Comparison of ENCODE assay signal across 8 cellular contexts in the genomic region with DNA sequence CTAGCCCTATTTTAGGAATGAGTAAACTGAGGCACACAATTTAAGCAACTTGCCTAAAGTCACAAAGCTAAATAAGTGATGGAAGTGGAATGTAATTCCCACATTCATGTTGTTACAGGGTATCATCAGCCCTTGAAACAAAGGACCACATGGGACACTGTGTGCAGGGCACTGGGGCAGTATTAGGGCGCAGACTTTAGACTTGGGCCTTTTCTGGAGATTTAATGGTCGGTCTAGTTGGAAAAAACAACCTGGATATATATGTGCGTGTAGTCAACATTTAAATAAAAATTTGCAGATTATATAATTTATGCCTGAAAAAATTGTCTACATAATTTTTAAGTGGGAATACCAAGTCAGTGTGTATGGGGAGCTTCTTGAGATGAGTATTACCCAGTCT. TPM values are rescaled to one million over a fixed set of nuclear protein-coding genes. Genes with fewer than 3 reads are reported as not detected.
DNase-seq lines count a peak whose midpoint lies in the region; ATAC-seq, FAIRE-seq and TF ChIP-seq lines count a peak whose summit lies in the region.

No MANE protein-coding gene starts in this region.

- no peak for ATAC-seq in stimulated activated naive CD8-positive, alpha-beta T cell treated with anti-CD3 and anti-CD28 coated beads, Interleukin-15, Interleukin-2, amounts not matched to agents 100 U/mL and 50 U/mL, for 24 hours

- peak overlapping the region; percentile 80 for H3K27ac ChIP-seq in astrocyte (ENCODE audit: low read depth, low read length)
- peak overlapping the region; percentile 25 for H3K27ac ChIP-seq in mesenchymal stem cell (ENCODE audit: low read length, poor library complexity, severe bottlenecking)

- H3K27me3 Mint-ChIP-seq in stimulated activated naive CD8-positive, alpha-beta T cell treated with anti-CD3 and anti-CD28 coated beads, Interleukin-15, Interleukin-2, amounts not matched to agents 100 ng/mL and 50 ng/mL, for 24 hours, result no peaks in the 10 kb centered on the region
- H3K27me3 Mint-ChIP-seq in astrocyte (ENCODE audit: low read depth, unreplicated experiment), result no peaks in the 10 kb centered on the region

- H3K27ac Mint-ChIP-seq in stimulated activated naive CD8-positive, alpha-beta T cell treated with anti-CD3 and anti-CD28 coated beads, Interleukin-15, Interleukin-2, amounts not matched to agents 100 ng/mL and 50 ng/mL, for 24 hours, result peak overlapping the region; percentile 88
- peak overlapping the region; percentile 98 for H3K27ac Mint-ChIP-seq in astrocyte (ENCODE audit: unreplicated experiment)

- H2AFZ ChIP-seq in astrocyte (ENCODE audit: low read depth, low read length), result no peak overlapping the region
- H2AFZ ChIP-seq in mesenchymal stem cell (ENCODE audit: low read depth, low read length), result no peak overlapping the region

- peaks cover 67% of the 10 kb centered on the region for H3K79me2 ChIP-seq in astrocyte (ENCODE audit: insufficient read depth, low read length)

- WGBS in mesenchymal stem cell, result no CpG with 5 or more reads among the region's 3 CpGs

- H3K4ac ChIP-seq in mesenchymal stem cell (ENCODE audit: low read depth in 1 of 2, low read length in 2 of 2), result no peak overlapping the region

- H2BK12ac ChIP-seq in mesenchymal stem cell (ENCODE audit: low read length in 2 of 2), result no peak overlapping the region

- H3K4me2 ChIP-seq in astrocyte (ENCODE audit: low read length) (peak overlapping the region; percentile 100), mesenchymal stem cell (ENCODE audit: low read length, poor library complexity, severe bottlenecking) (peak overlapping the region; percentile 91)

- no peak overlapping the region for H3K18ac ChIP-seq in mesenchymal stem cell (ENCODE audit: low read depth in 1 of 2, low read length in 2 of 2)

- H2BK120ac ChIP-seq in mesenchymal stem cell (ENCODE audit: low read depth, low read length), result no peak overlapping the region

- H4K8ac ChIP-seq in mesenchymal stem cell (ENCODE audit: low read length), result no peak overlapping the region

- no peak for FAIRE-seq in astrocyte (lab: Jason Lieb, UNC)

- no peak overlapping the region for H2BK15ac ChIP-seq in mesenchymal stem cell (ENCODE audit: low read depth, poor library complexity, severe bottlenecking)

- TF ChIP-seq CTCF in astrocyte (IDR thresholded peaks at IDR 0.05; ENCODE audit: insufficient read depth, low read depth, low read length), result no peak

- no peaks in the 10 kb centered on the region for H3K79me1 ChIP-seq in mesenchymal stem cell (replicated peaks; ENCODE audit: low read length, poor library complexity, severe bottlenecking)

- H3K4me1 ChIP-seq in astrocyte (ENCODE audit: insufficient read depth, low read length) (no peaks in the 10 kb centered on the region), mesenchymal stem cell (ENCODE audit: control insufficient read depth, insufficient read depth, low read depth, low read length) (peaks cover 2% of the 10 kb centered on the region)

- H4K20me1 ChIP-seq in astrocyte (ENCODE audit: insufficient read depth, low read length), result peaks cover 51% of the 10 kb centered on the region

- peak overlapping the region; percentile 91 for H3K9ac ChIP-seq in astrocyte (ENCODE audit: low read length)
- H3K9ac ChIP-seq in mesenchymal stem cell (ENCODE audit: low read length), result peak overlapping the region; percentile 89

- no peak overlapping the region for H4K91ac ChIP-seq in mesenchymal stem cell (ENCODE audit: low read length)

- peaks cover 30% of the 10 kb centered on the region for H3K36me3 Mint-ChIP-seq in stimulated activated naive CD8-positive, alpha-beta T cell treated with anti-CD3 and anti-CD28 coated beads, Interleukin-15, Interleukin-2, amounts not matched to agents 100 ng/mL and 50 ng/mL, for 24 hours (ENCODE audit: low read depth)
- H3K36me3 Mint-ChIP-seq in astrocyte (ENCODE audit: low read depth, unreplicated experiment), result peaks cover 13% of the 10 kb centered on the region

- peak overlapping the region; percentile 79 for H3K4me3 ChIP-seq in astrocyte (ENCODE audit: insufficient read depth, low read depth, low read length)
- peak overlapping the region in 1 of 2 experiments; percentile 98 for H3K4me3 ChIP-seq in mesenchymal stem cell (ENCODE audit: insufficient read depth in 1 of 2, low read depth in 1 of 2, low read length in 2 of 2)

- H3K36me3 ChIP-seq in astrocyte (ENCODE audit: insufficient read depth, low read length) (no peaks in the 10 kb centered on the region), mesenchymal stem cell (ENCODE audit: control insufficient read depth in 1 of 2, insufficient read depth in 2 of 2, low read depth in 1 of 2, low read length in 2 of 2) (no peaks in the 10 kb centered on the region)

- H3K14ac ChIP-seq in mesenchymal stem cell (ENCODE audit: low read length in 2 of 2), result no peak overlapping the region

- DNase-seq in stimulated activated naive CD8-positive, alpha-beta T cell treated with anti-CD3 and anti-CD28 coated beads, Interleukin-15, Interleukin-2, amounts not matched to agents 100 U/mL and 50 U/mL, for 24 hours, result no peak
- no peak for DNase-seq in astrocyte (ENCODE audit: low read depth)
- DNase-seq in mesenchymal stem cell, result peak; percentile 26
- no peak for DNase-seq in CD1c-positive myeloid dendritic cell (ENCODE audit: extremely low spot score)
- no peak for DNase-seq in GM19240 (ENCODE audit: insufficient read length, low spot score)
- DNase-seq in NCI-H1417 (lab: John Stamatoyannopoulos, UW), result no peak
- DNase-seq in RPMI8226, result no peak

- H2BK5ac ChIP-seq in mesenchymal stem cell (ENCODE audit: low read depth, low read length, poor library complexity, severe bottlenecking), result no peak overlapping the region

- H3K4me3 Mint-ChIP-seq in stimulated activated naive CD8-positive, alpha-beta T cell treated with anti-CD3 and anti-CD28 coated beads, Interleukin-15, Interleukin-2, amounts not matched to agents 100 ng/mL and 50 ng/mL, for 24 hours, result peak overlapping the region; percentile 96
- peak overlapping the region; percentile 100 for H3K4me3 Mint-ChIP-seq in astrocyte (ENCODE audit: unreplicated experiment)

- no peak overlapping the region for H3K23ac ChIP-seq in mesenchymal stem cell (ENCODE audit: low read length in 2 of 2)

- peaks cover 58% of the 10 kb centered on the region for H3K4me1 Mint-ChIP-seq in stimulated activated naive CD8-positive, alpha-beta T cell treated with anti-CD3 and anti-CD28 coated beads, Interleukin-15, Interleukin-2, amounts not matched to agents 100 ng/mL and 50 ng/mL, for 24 hours (ENCODE audit: low read depth)
- H3K4me1 Mint-ChIP-seq in astrocyte (ENCODE audit: low read depth, unreplicated experiment), result no peaks in the 10 kb centered on the region

- H3K9me3 ChIP-seq in astrocyte (ENCODE audit: insufficient read depth, low read depth, low read length) (no peaks in the 10 kb centered on the region), mesenchymal stem cell (ENCODE audit: control insufficient read depth, low read length) (no peaks in the 10 kb centered on the region)

- no peaks in the 10 kb centered on the region for H3K9me3 Mint-ChIP-seq in stimulated activated naive CD8-positive, alpha-beta T cell treated with anti-CD3 and anti-CD28 coated beads, Interleukin-15, Interleukin-2, amounts not matched to agents 100 ng/mL and 50 ng/mL, for 24 hours
- H3K9me3 Mint-ChIP-seq in astrocyte (ENCODE audit: unreplicated experiment), result peaks cover 2% of the 10 kb centered on the region

- H2AK5ac ChIP-seq in mesenchymal stem cell (ENCODE audit: low read length, severe bottlenecking), result no peak overlapping the region

- H3K27me3 ChIP-seq in astrocyte (ENCODE audit: insufficient read depth, low read length), result no peaks in the 10 kb centered on the region
- no peaks in the 10 kb centered on the region for H3K27me3 ChIP-seq in mesenchymal stem cell (ENCODE audit: control insufficient read depth in 1 of 2, insufficient read depth in 1 of 2, low read length in 2 of 2)

RNA-seq across cellular contexts. Expression of a gene that starts 1.5 kb away (rescaled TPM):
- 110 TPM in 2 replicates for total RNA-seq in astrocyte
- 42.6 TPM for polyA plus RNA-seq in mesenchymal stem cell (2013, experiment 1 of 2)
- polyA plus RNA-seq in mesenchymal stem cell (2013, experiment 2 of 2), result 41.3 TPM

RNA-seq across cellular contexts. Expression of a gene that starts 5.1 kb away (rescaled TPM):
- not detected in 2 replicates for total RNA-seq in astrocyte
- polyA plus RNA-seq in mesenchymal stem cell (2013, experiment 1 of 2), result not detected
- polyA plus RNA-seq in mesenchymal stem cell (2013, experiment 2 of 2), result not detected

RNA-seq across cellular contexts. Expression of a gene that starts 48.1 kb away (rescaled TPM):
- total RNA-seq in astrocyte, result not detected in 2 replicates
- not detected for polyA plus RNA-seq in mesenchymal stem cell (2013, experiment 1 of 2)
- not detected for polyA plus RNA-seq in mesenchymal stem cell (2013, experiment 2 of 2)
